Comparison of ENCODE assay signal across 16 cellular contexts in genomic region chr7:101803203-101804086, GRCh38. TPM values are rescaled to one million over a fixed set of nuclear protein-coding genes. Genes with fewer than 3 reads are reported as not detected.
DNase-seq lines count a peak whose midpoint lies in the region; ATAC-seq and TF ChIP-seq lines count a peak whose summit lies in the region.
"Had no signal": no experiment of that assay in that cellular context is flagged by ENCODE, and none has a peak within 500 bp of the region (broad histone marks: within the 10 kb centered on the region; RNA-seq: fewer than 3 reads in every experiment).

No MANE protein-coding gene starts in this region.

- H3F3A ChIP-seq in OCI-LY1 (ENCODE audit: insufficient read depth, low read length) (no peaks in the 10 kb centered on the region; the same call in 1 of the 2 replicates), smooth muscle cell (ENCODE audit: low read depth) (no peaks in the 10 kb centered on the region)

- no peak overlapping the region for H3K27ac Mint-ChIP-seq in activated naive CD4-positive, alpha-beta T cell treated with anti-CD3 and anti-CD28 coated beads, Interleukin-2, amount 50 U/mL, for 24 hours

- H3K4me3 Mint-ChIP-seq in activated naive CD4-positive, alpha-beta T cell treated with anti-CD3 and anti-CD28 coated beads, Interleukin-2, amount 50 U/mL, for 24 hours: peak overlapping the region; percentile 79

- H3K79me2 ChIP-seq in OCI-LY1 (ENCODE audit: insufficient read depth, low read length) (no peaks in the 10 kb centered on the region), smooth muscle cell (ENCODE audit: low read depth) (no peaks in the 10 kb centered on the region)

- no peak for ATAC-seq in HG03565 (IDR thresholded peaks at IDR 0.05; ENCODE audit: unreplicated experiment)

- H3K4me1 Mint-ChIP-seq in activated naive CD4-positive, alpha-beta T cell treated with anti-CD3 and anti-CD28 coated beads, Interleukin-2, amount 50 U/mL, for 24 hours: peaks cover 24% of the 10 kb centered on the region

- H3K27ac ChIP-seq in OCI-LY1 (ENCODE audit: low read depth, low read length, poor library complexity, severe bottlenecking): peak overlapping the region; percentile 98
- no peak overlapping the region for H3K27ac ChIP-seq in smooth muscle cell (ENCODE audit: low read depth)
- H3K27ac ChIP-seq: HL-60, sigmoid colon, SJCRH30 had no signal

- no peaks in the 10 kb centered on the region for H3K9me3 Mint-ChIP-seq in activated naive CD4-positive, alpha-beta T cell treated with anti-CD3 and anti-CD28 coated beads, Interleukin-2, amount 50 U/mL, for 24 hours

- TF ChIP-seq CTCF in OCI-LY1 (IDR thresholded peaks at IDR 0.05; ENCODE audit: low read length) (no peak), smooth muscle cell (IDR thresholded peaks at IDR 0.05; ENCODE audit: borderline replicate concordance, insufficient read depth, poor library complexity, severe bottlenecking) (no peak)

- no peaks in the 10 kb centered on the region for H3K36me3 ChIP-seq in OCI-LY1 (ENCODE audit: insufficient read depth, low read length)
- H3K36me3 ChIP-seq in iPS-15b (ENCODE audit: control insufficient read depth, insufficient read depth, low read length): no peaks in the 10 kb centered on the region
- H3K36me3 ChIP-seq in smooth muscle cell (ENCODE audit: low read depth): no peaks in the 10 kb centered on the region
- H3K36me3 ChIP-seq: sigmoid colon, SJCRH30 had no signal

- H3K27me3 ChIP-seq in OCI-LY1 (ENCODE audit: insufficient read depth, low read length) (no peaks in the 10 kb centered on the region), iPS-15b (ENCODE audit: control insufficient read depth, insufficient read depth, low read length) (peaks cover 20% of the 10 kb centered on the region), smooth muscle cell (ENCODE audit: low read depth) (peaks cover 5% of the 10 kb centered on the region)

- no peaks in the 10 kb centered on the region for H3K27me3 Mint-ChIP-seq in activated naive CD4-positive, alpha-beta T cell treated with anti-CD3 and anti-CD28 coated beads, Interleukin-2, amount 50 U/mL, for 24 hours

- H2AFZ ChIP-seq in OCI-LY1 (ENCODE audit: low read length) (peak overlapping the region; percentile 21; the same call in 1 of the 2 replicates), smooth muscle cell (ENCODE audit: low read depth) (peak overlapping the region; percentile 54)

- H3K9me3 ChIP-seq in OCI-LY1 (ENCODE audit: low read length): no peaks in the 10 kb centered on the region
- no peaks in the 10 kb centered on the region for H3K9me3 ChIP-seq in iPS-15b (ENCODE audit: control insufficient read depth, insufficient read depth, low read length)
- no peaks in the 10 kb centered on the region for H3K9me3 ChIP-seq in smooth muscle cell (replicated peaks; ENCODE audit: low read depth)
- H3K9me3 ChIP-seq: sigmoid colon, SJCRH30 had no signal

- peaks cover 81% of the 10 kb centered on the region for H3K4me1 ChIP-seq in OCI-LY1 (ENCODE audit: insufficient read depth, low read length, severe bottlenecking)
- peaks cover 5% of the 10 kb centered on the region for H3K4me1 ChIP-seq in iPS-15b (ENCODE audit: control insufficient read depth, insufficient read depth, low read length)
- H3K4me1 ChIP-seq in smooth muscle cell (ENCODE audit: low read depth): peaks cover 4% of the 10 kb centered on the region
- H3K4me1 ChIP-seq: SJCRH30 had no signal

- H3K9ac ChIP-seq in OCI-LY1 (ENCODE audit: low read length) (peak overlapping the region; percentile 20), iPS-15b (ENCODE audit: low read depth, low read length) (no peak overlapping the region), smooth muscle cell (ENCODE audit: low read depth) (no peak overlapping the region)

- no peak for DNase-seq in activated naive CD4-positive, alpha-beta T cell treated with anti-CD3 and anti-CD28 coated beads, Interleukin-2, amount 50 U/mL, for 16 hours
- DNase-seq in smooth muscle cell (lab: John Stamatoyannopoulos, UW; ENCODE audit: unreplicated experiment) (no peak), NCI-H748 (lab: John Stamatoyannopoulos, UW; ENCODE audit: unreplicated experiment) (no peak), NCI-H2196 (lab: John Stamatoyannopoulos, UW; ENCODE audit: unreplicated experiment) (no peak)
- DNase-seq: effector memory CD4-positive, alpha-beta T cell; KG1; NCI-H2081 treated with DMSO at 0.1 percent for 48 hours; NCI-H524; OCI-M1; sigmoid colon; SJCRH30 had no signal

- peak overlapping the region; percentile 41 for H3K4me3 ChIP-seq in OCI-LY1 (ENCODE audit: low read depth, low read length, poor library complexity, severe bottlenecking)
- peak overlapping the region; percentile 35 for H3K4me3 ChIP-seq in iPS-15b (ENCODE audit: low read depth, low read length)
- H3K4me3 ChIP-seq in smooth muscle cell: no peak overlapping the region
- H3K4me3 ChIP-seq: sigmoid colon, SJCRH30 had no signal

- H4K20me1 ChIP-seq in OCI-LY1 (ENCODE audit: insufficient read depth, low read length) (no peaks in the 10 kb centered on the region), smooth muscle cell (ENCODE audit: low read depth) (no peaks in the 10 kb centered on the region)

- WGBS in smooth muscle cell (ENCODE audit: low lambda C conversion rate): 74% methylated on average over 11 of the region's 11 CpGs

- peak overlapping the region; percentile 51 for H3K4me2 ChIP-seq in OCI-LY1 (ENCODE audit: low read length)
- peak overlapping the region; percentile 71 for H3K4me2 ChIP-seq in smooth muscle cell

- no peaks in the 10 kb centered on the region for H3K36me3 Mint-ChIP-seq in activated naive CD4-positive, alpha-beta T cell treated with anti-CD3 and anti-CD28 coated beads, Interleukin-2, amount 50 U/mL, for 24 hours

- H3K9me2 ChIP-seq in OCI-LY1 (ENCODE audit: low read depth, low read length): no peaks in the 10 kb centered on the region

RNA-seq across cellular contexts. Expression of gene CUX1, which starts 14.0 kb away (rescaled TPM):
- total RNA-seq in smooth muscle cell: 56.3 and 70.1 TPM in 2 replicates
- 67.5 and 78.4 TPM in 2 replicates for polyA plus RNA-seq in smooth muscle cell
